ENCODE assay signal across 21 cellular contexts in the genomic region with DNA sequence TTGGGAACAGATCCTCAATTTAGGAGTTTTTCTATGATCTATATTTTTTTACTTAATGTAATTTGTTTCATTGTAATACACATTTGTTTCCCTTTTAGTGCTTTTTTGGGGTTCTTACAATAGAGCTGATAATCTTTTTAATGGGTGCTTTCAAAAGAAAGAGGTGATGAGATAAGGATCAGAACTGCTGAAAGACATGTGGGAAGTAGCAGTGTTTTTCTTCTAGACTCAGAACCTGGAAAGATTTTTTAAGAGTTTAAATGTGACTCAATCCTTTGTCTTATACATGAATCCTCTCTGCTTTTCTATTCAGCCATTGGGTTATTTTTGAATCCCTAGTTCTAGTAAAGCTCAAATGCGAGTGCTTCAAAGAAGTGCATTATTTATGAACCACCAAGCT. TPM values are rescaled to one million over a fixed set of nuclear protein-coding genes. Genes with fewer than 3 reads are reported as not detected.
DNase-seq lines count a peak whose midpoint lies in the region; ATAC-seq, FAIRE-seq and TF ChIP-seq lines count a peak whose summit lies in the region.
"Had no signal": no experiment of that assay in that cellular context is flagged by ENCODE, and none has a peak within 500 bp of the region (broad histone marks: within the 10 kb centered on the region; RNA-seq: fewer than 3 reads in every experiment).

No MANE protein-coding gene starts in this region.

- dilution Hi-C loops in endothelial cell of umbilical vein (cut with MboI; ENCODE audit: extremely low pct_ligation_motif_present, low sequenced_read_pairs), result no loop called here

- H3K4me2 ChIP-seq in A549, result no peak overlapping the region
- no peak overlapping the region for H3K4me2 ChIP-seq in endothelial cell of umbilical vein (ENCODE audit: insufficient read depth, low read length)

- TF ChIP-seq POLR2A in A549 (IDR thresholded peaks at IDR 0.05; ENCODE audit: low read length) (no peak), endothelial cell of umbilical vein (IDR thresholded peaks at IDR 0.05; ENCODE audit: low read depth, low read length) (no peak)

- no peak overlapping the region for H2AFZ ChIP-seq in endothelial cell of umbilical vein (ENCODE audit: low read depth, low read length)
- H2AFZ ChIP-seq: GM23248 had no signal

- no peak for ATAC-seq in A549
- no peak for ATAC-seq in stimulated activated naive B cell treated with anti-CD40 and anti-IgM and Interleukin-4, amounts not matched to agents 10 μg/mL and 1 μg/mL and 100 μg/mL, for 72 hours (replicated peaks)
- ATAC-seq in CD4-positive, alpha-beta T cell (ENCODE audit: poor library complexity), result no peak

- H3K4me3 ChIP-seq in A549 (no peak overlapping the region), endothelial cell of umbilical vein (replicated peaks in 1 of 3; ENCODE audit: insufficient read depth in 1 of 3, low read depth in 1 of 3, low read length in 3 of 3) (no peak overlapping the region)
- H3K4me3 ChIP-seq: GM23248 had no signal

- no peaks in the 10 kb centered on the region for H3K36me3 ChIP-seq in endothelial cell of umbilical vein (ENCODE audit: control insufficient read depth in 2 of 2, extremely low read depth in 1 of 2, insufficient read depth in 2 of 2, low read length in 2 of 2)

- H3K4me1 ChIP-seq in A549 (peaks cover 42% of the 10 kb centered on the region), endothelial cell of umbilical vein (ENCODE audit: control insufficient read depth, extremely low read depth, insufficient read depth, low read length) (no peaks in the 10 kb centered on the region)

- TF ChIP-seq RAD21 in A549 (conservative IDR thresholded peaks at IDR 0.05 in 1 of 2, IDR thresholded peaks at IDR 0.05 in 1 of 2), result no peak

- H3K27me3 ChIP-seq in endothelial cell of umbilical vein (ENCODE audit: control insufficient read depth in 2 of 2, insufficient read depth in 2 of 2, low read length in 2 of 2), result peaks cover 0 to 4% of the 10 kb centered on the region in 2 experiments
- no peaks in the 10 kb centered on the region for H3K27me3 ChIP-seq in CD4-positive, alpha-beta T cell (ENCODE audit: control insufficient read depth, insufficient read depth, low read length)

- no peaks in the 10 kb centered on the region for H3K36me3 Mint-ChIP-seq in stimulated activated naive B cell treated with anti-CD40 and anti-IgM and Interleukin-4, amounts not matched to agents 10 μg/mL and 1 μg/mL and 100 μg/mL, for 72 hours
- H3K36me3 Mint-ChIP-seq in CD4-positive, alpha-beta T cell (ENCODE audit: low read depth), result no peaks in the 10 kb centered on the region
- H3K36me3 Mint-ChIP-seq: CD4-positive, alpha-beta memory T cell had no signal

- no peaks in the 10 kb centered on the region for H3K9me1 ChIP-seq in endothelial cell of umbilical vein (replicated peaks; ENCODE audit: control insufficient read depth, extremely low read depth, insufficient read depth, low read length)

- no peaks in the 10 kb centered on the region for H4K20me1 ChIP-seq in endothelial cell of umbilical vein (replicated peaks; ENCODE audit: control insufficient read depth, extremely low read depth, insufficient read depth, low read length)

- H3K27ac Mint-ChIP-seq in stimulated activated naive B cell treated with anti-CD40 and anti-IgM and Interleukin-4, amounts not matched to agents 10 μg/mL and 1 μg/mL and 100 μg/mL, for 72 hours, result no peak overlapping the region
- H3K27ac Mint-ChIP-seq in CD4-positive, alpha-beta T cell, result no peak overlapping the region
- H3K27ac Mint-ChIP-seq: CD4-positive, alpha-beta memory T cell; HFFc6 had no signal

- H3K79me2 ChIP-seq in endothelial cell of umbilical vein (ENCODE audit: control insufficient read depth, insufficient read depth, low read length), result no peaks in the 10 kb centered on the region

- H3K27me3 Mint-ChIP-seq in stimulated activated naive B cell treated with anti-CD40 and anti-IgM and Interleukin-4, amounts not matched to agents 10 μg/mL and 1 μg/mL and 100 μg/mL, for 72 hours, result peaks cover 12 to 15% of the 10 kb centered on the region in 2 donors
- peaks cover 24% of the 10 kb centered on the region for H3K27me3 Mint-ChIP-seq in CD4-positive, alpha-beta T cell

- WGBS in A549 (ENCODE audit: missing lambda C conversion rate), result 3% methylated on average over 1 of the region's 1 CpG

- TF ChIP-seq EP300 in A549 (IDR thresholded peaks at IDR 0.05), result no peak

- CTCF ChIA-PET in A549 (lab: Yijun Ruan, JAX), result interaction anchor here (0.6 to 6.3 kb wide), 8 partner anchors 16 to 630 kb away, joined by 3 to 81 read pairs (median 6); no protein-coding TSS in a partner anchor
- CTCF ChIA-PET in endothelial cell of umbilical vein (lab: Charles Lee), result interaction anchor here (3.0 to 8.4 kb wide), 4 partner anchors 24 to 605 kb away, joined by 21 to 256 read pairs (median 118); no protein-coding TSS in a partner anchor
- CTCF ChIA-PET in CD4-positive, alpha-beta T cell (lab: Charles Lee), result no interaction called here

- H3K9me3 Mint-ChIP-seq in stimulated activated naive B cell treated with anti-CD40 and anti-IgM and Interleukin-4, amounts not matched to agents 10 μg/mL and 1 μg/mL and 100 μg/mL, for 72 hours, result peaks cover 0 to 2% of the 10 kb centered on the region in 2 donors
- no peaks in the 10 kb centered on the region for H3K9me3 Mint-ChIP-seq in CD4-positive, alpha-beta T cell
- H3K9me3 Mint-ChIP-seq: CD4-positive, alpha-beta memory T cell; HFFc6 had no signal

- POLR2A ChIA-PET in A549 (lab: Yijun Ruan, JAX) (no interaction called here), endothelial cell of umbilical vein (lab: Charles Lee) (no interaction called here)
- POLR2A ChIA-PET in CD4-positive, alpha-beta T cell (lab: Charles Lee), result no interaction called here

- no peak overlapping the region for H3K4me3 Mint-ChIP-seq in stimulated activated naive B cell treated with anti-CD40 and anti-IgM and Interleukin-4, amounts not matched to agents 10 μg/mL and 1 μg/mL and 100 μg/mL, for 72 hours
- H3K4me3 Mint-ChIP-seq in CD4-positive, alpha-beta T cell, result no peak overlapping the region
- H3K4me3 Mint-ChIP-seq: CD4-positive, alpha-beta memory T cell; HFFc6 had no signal

- no peak overlapping the region for H3K9ac ChIP-seq in endothelial cell of umbilical vein (replicated peaks; ENCODE audit: extremely low read depth, insufficient read depth, low read length)
- H3K9ac ChIP-seq: GM23248 had no signal

- DNase-seq in A549 (ENCODE audit: low read depth in 1 of 2, low spot score in 1 of 2), result no peak
- peak; percentile 52 for DNase-seq in endothelial cell of umbilical vein (ENCODE audit: low read depth, low spot score)
- DNase-seq in stimulated activated naive B cell treated with anti-CD40 and anti-IgM and Interleukin-4, amounts not matched to agents 10 μg/mL and 1 μg/mL and 100 μg/mL, for 72 hours, result no peak
- DNase-seq in GOT3 (lab: John Stamatoyannopoulos, UW), result no peak
- DNase-seq in CD4-positive, alpha-beta T cell, result no peak
- DNase-seq: AML-193; Calu3; CD4-positive, alpha-beta memory T cell; DMS53; DND-41; EL; GM23248; HCEC 1CT; HFFc6; IMR-90; KBM-7 had no signal

- TF ChIP-seq CTCF in A549 (IDR thresholded peaks at IDR 0.05), result no peak
- TF ChIP-seq CTCF in VCaP (conservative IDR thresholded peaks at IDR 0.05), result no peak
- TF ChIP-seq CTCF in endothelial cell of umbilical vein (IDR thresholded peaks at IDR 0.05; ENCODE audit: extremely low read depth in 1 of 2, insufficient read depth in 1 of 2, low read depth in 1 of 2, low read length in 2 of 2), result no peak
- no peak for TF ChIP-seq CTCF in CD4-positive, alpha-beta T cell (IDR thresholded peaks at IDR 0.05)

- intact Hi-C loops in endothelial cell of umbilical vein (cut with micrococcal nuclease), result loop anchor here (2.0 to 5.0 kb wide), 3 partner anchors 76 to 255 kb away; a partner anchor contains a TSS
- intact Hi-C loops in CD4-positive, alpha-beta T cell (cut with DNase I, micrococcal nuclease), result loop anchor here in 1 of 2 experiments (5.0 kb wide), 1 partner anchor 1240 kb away; no protein-coding TSS in a partner anchor

- H3K9me3 ChIP-seq in A549, result no peaks in the 10 kb centered on the region
- no peaks in the 10 kb centered on the region for H3K9me3 ChIP-seq in endothelial cell of umbilical vein (replicated peaks; ENCODE audit: control insufficient read depth, insufficient read depth, low read length)
- H3K9me3 ChIP-seq in CD4-positive, alpha-beta T cell (ENCODE audit: control insufficient read depth, low read length), result no peaks in the 10 kb centered on the region

- BruUV-seq in endothelial cell of umbilical vein (replicated peaks; lab: Mats Ljungman, UMichigan), result no TSS peak

- FAIRE-seq in A549 (lab: Jason Lieb, UNC) (no peak), endothelial cell of umbilical vein (lab: Jason Lieb, UNC) (no peak)
- FAIRE-seq: GM12891, GM19239, H54, HTR-8/SVneo had no signal

- H3K4me1 Mint-ChIP-seq in stimulated activated naive B cell treated with anti-CD40 and anti-IgM and Interleukin-4, amounts not matched to agents 10 μg/mL and 1 μg/mL and 100 μg/mL, for 72 hours, result no peaks in the 10 kb centered on the region
- no peaks in the 10 kb centered on the region for H3K4me1 Mint-ChIP-seq in CD4-positive, alpha-beta T cell (ENCODE audit: low read depth)
- H3K4me1 Mint-ChIP-seq: CD4-positive, alpha-beta memory T cell had no signal

- H3K27ac ChIP-seq in A549, result peak overlapping the region; percentile 18 to 40; a peak in 4 of 6 replicates
- peak overlapping the region; percentile 8; the same call in 1 of the 2 replicates for H3K27ac ChIP-seq in VCaP
- no peak overlapping the region for H3K27ac ChIP-seq in endothelial cell of umbilical vein (ENCODE audit: insufficient read depth, low read depth, low read length)
- H3K27ac ChIP-seq in CD4-positive, alpha-beta T cell (ENCODE audit: low read depth, low read length), result no peak overlapping the region
- H3K27ac ChIP-seq: GM23248 had no signal

TF ChIP-seq in A549, 52 proteins besides CTCF, POLR2A, EP300 and RAD21 (continues in another document):
- no peak for TF ChIP-seq ZSCAN20 (CRISPR knock-in tag; IDR thresholded peaks at IDR 0.05)

TF ChIP-seq in endothelial cell of umbilical vein, 7 proteins besides CTCF, POLR2A, EP300 and RAD21 (continues in another document):
- TF ChIP-seq JUN (IDR thresholded peaks at IDR 0.05; ENCODE audit: borderline replicate concordance, insufficient read depth, insufficient read length, low read depth), result no peak

RNA-seq across cellular contexts. Expression of a gene that starts 25.6 kb away (rescaled TPM):
- polyA plus RNA-seq in A549 (2011; rRNA removed) (1,819 and 1,981 TPM in 2 replicates), A549 (2017; fragmentation: RNase III; extraction: RNeasy Plus Mini Kit Qiagen cat#74134 plus additional on column Dnase treatment) (953 to 989 TPM (median 980 TPM) in 3 replicates), endothelial cell of umbilical vein (915 and 1,128 TPM in 2 replicates)
- 1,534 and 1,760 TPM in 2 replicates for polyA plus RNA-seq in A549 (2012; cell fraction: cytosol; rRNA removed)
- 2,660 and 5,319 TPM in 2 replicates for polyA plus RNA-seq in A549 (2012; cell fraction: nucleus; rRNA removed)
- 406 and 486 TPM in 2 replicates for polyA minus RNA-seq in A549 (2011; rRNA and poly(A)+ RNA removed)
- total RNA-seq in endothelial cell of umbilical vein, result 328 and 501 TPM in 2 replicates
- polyA plus RNA-seq in endothelial cell of umbilical vein (2011; cell fraction: cytosol; rRNA removed), result 796 and 883 TPM in 2 replicates
- polyA plus RNA-seq in endothelial cell of umbilical vein (2011; cell fraction: nucleus; rRNA removed), result 1,314 and 1,532 TPM in 2 replicates
- 549 and 657 TPM in 2 replicates for polyA plus RNA-seq in endothelial cell of umbilical vein (2012)
- 243 and 281 TPM in 2 replicates for polyA minus RNA-seq in endothelial cell of umbilical vein
- polyA minus RNA-seq in endothelial cell of umbilical vein (2011; cell fraction: cytosol; rRNA and poly(A)+ RNA removed), result not detected
- 91.5 and 114 TPM in 2 replicates for polyA minus RNA-seq in endothelial cell of umbilical vein (2011; cell fraction: nucleus; rRNA and poly(A)+ RNA removed)
- total RNA-seq in CD4-positive, alpha-beta T cell, result not detected
- polyA plus RNA-seq: CD4-positive, alpha-beta memory T cell had no signal

Comparison
In these comparisons a context has a peak if more than half of its experiments do, and no peak if none do; other contexts are left out.
1. H3K27ac ChIP-seq: peak in A549 (2 of 2) and VCaP (single experiment); none in endothelial cell of umbilical vein (single experiment) and CD4-positive, alpha-beta T cell (single experiment).
2. RNA of a gene that starts 25.6 kb away (total RNA-seq): 328 to 501 TPM in endothelial cell of umbilical vein; not detected in CD4-positive, alpha-beta T cell; every median in the first group is over 100 times any median in the second.